In the genomic region with DNA sequence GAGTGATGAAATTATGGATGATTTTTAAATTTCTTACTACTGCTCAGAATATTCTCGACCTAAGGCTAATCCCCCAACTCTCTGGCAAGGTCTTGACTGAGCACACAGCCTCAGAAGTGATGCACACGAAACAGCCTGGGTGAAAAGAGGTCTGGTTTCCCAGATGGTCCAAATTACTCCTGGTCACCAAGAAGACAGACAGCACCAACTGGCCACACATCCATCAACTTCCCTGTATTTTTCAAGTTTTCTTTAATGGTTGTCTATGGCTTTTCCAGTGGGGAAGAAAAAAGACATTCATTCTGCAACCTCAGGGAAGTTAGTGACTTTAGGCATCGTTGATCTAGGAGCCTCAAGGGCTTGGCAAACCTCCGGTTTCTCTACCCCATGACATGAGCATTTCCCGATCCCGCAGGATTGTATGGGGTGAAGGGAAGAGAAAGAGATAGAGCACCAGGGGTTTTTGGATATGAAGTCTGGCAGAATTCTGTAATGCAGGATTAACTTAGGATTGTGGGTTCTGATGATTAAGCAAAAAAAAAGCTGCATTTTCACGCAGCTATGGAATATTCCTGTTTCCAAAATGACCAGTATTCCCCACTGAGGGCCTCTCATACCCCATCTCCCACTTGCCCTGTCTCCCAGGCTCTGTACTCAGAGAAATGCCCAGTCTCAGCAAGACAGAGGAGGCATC, we compare ENCODE assay signal across 1 cellular context.
TF ChIP-seq lines count a peak whose summit lies in the region.

No MANE protein-coding gene starts in this region.

TF ChIP-seq in HepG2, 621 proteins besides CTCF, POLR2A, EP300 and RAD21:
- peak; percentile 74 for TF ChIP-seq MAFF (IDR thresholded peaks at IDR 0.05; ENCODE audit: low read depth, low read length)
- TF ChIP-seq, protein P1, sequence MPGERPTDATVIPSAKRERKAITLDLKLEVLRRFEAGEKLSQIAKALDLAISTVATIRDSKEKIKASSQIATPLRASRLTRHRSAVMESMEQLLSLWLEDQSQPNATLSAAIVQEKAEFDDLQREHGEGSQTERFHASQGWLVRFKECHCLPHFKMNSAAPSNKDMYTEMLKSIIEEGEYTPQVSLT (CRISPR knock-in tag; IDR thresholded peaks at IDR 0.05; ENCODE audit: borderline replicate concordance, low read depth): no peak
- peak; percentile 75 to 79 for TF ChIP-seq MAFK (conservative IDR thresholded peaks at IDR 0.05 in 1 of 2, IDR thresholded peaks at IDR 0.05 in 1 of 2; ENCODE audit: low read length in 2 of 2)
TF ChIP-seq in HepG2: peak in this region for 2.
